Comparison of ENCODE assay signal across 27 cellular contexts in the genomic region with DNA sequence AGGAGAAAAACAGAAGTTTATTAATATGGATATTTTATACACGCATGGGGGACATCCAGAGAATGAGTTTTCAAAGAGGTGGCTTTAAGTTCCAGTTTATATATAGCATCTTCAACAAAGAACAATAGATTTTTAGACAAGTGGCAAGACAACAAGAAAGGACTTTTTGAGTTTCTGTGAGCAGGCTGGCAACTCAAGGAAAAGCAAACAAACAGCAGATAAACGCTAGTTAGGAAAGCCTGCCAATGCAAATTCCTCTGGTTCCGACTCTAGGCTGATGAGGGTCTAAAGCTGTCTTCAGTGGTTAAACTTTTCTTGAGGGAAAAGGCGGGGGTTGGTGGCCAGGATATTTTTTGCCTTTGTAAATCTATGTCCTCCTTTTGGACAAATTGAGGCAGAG.
"Had no signal": no experiment of that assay in that cellular context is flagged by ENCODE, and none has a peak within 500 bp of the region (broad histone marks: within the 10 kb centered on the region; RNA-seq: fewer than 3 reads in every experiment).

No MANE protein-coding gene starts in this region.

- H3K4me1 ChIP-seq: prostate gland, spleen had no signal

- H3K9me3 Mint-ChIP-seq: activated CD4-positive, alpha-beta T cell treated with anti-CD3 and anti-CD28 coated beads, Interleukin-2, amount 10 ng/mL, durations not matched to agents 7 days and 5 days; activated T-cell treated with anti-CD3 and anti-CD28 coated beads, Interleukin-2, amount 50 U/mL, for 24 hours; activated T-helper 17 cell treated with anti-CD3 and anti-CD28 coated beads, Interleukin-2, amount 50 U/mL, for 72 hours; mesothelial cell of epicardium; natural killer cell; T-helper 2 cell treated with Interferon-gamma antibody and Interleukin-4, amounts not matched to agents 5 μg/mL and 100 μg/mL, for 36 hours had no signal

- H3K4me1 Mint-ChIP-seq: activated T-helper 17 cell treated with anti-CD3 and anti-CD28 coated beads, Interleukin-2, amount 50 U/mL, for 72 hours; natural killer cell had no signal

- H3K9me3 ChIP-seq: body of pancreas, left ventricle myocardium inferior, prostate gland, spleen, thoracic aorta, upper lobe of left lung had no signal

- FAIRE-seq: endometrium, frontal cortex, TTC549 had no signal

- H3K27me3 Mint-ChIP-seq: activated CD4-positive, alpha-beta T cell treated with anti-CD3 and anti-CD28 coated beads, Interleukin-2, amount 10 ng/mL, durations not matched to agents 7 days and 5 days; activated naive CD8-positive, alpha-beta T cell; activated T-cell treated with anti-CD3 and anti-CD28 coated beads, Interleukin-2, amount 50 U/mL, for 24 hours; activated T-helper 17 cell treated with anti-CD3 and anti-CD28 coated beads, Interleukin-2, amount 50 U/mL, for 72 hours had no signal

- H3K27ac ChIP-seq: cardiac muscle cell, left ventricle myocardium inferior, spleen, thoracic aorta, upper lobe of left lung, WERI-Rb-1 had no signal

- H3K27me3 ChIP-seq: body of pancreas, cardiac muscle cell, spleen, upper lobe of left lung had no signal

- H3K27ac Mint-ChIP-seq: activated CD4-positive, alpha-beta T cell treated with anti-CD3 and anti-CD28 coated beads, Interleukin-2, amount 10 ng/mL, durations not matched to agents 7 days and 5 days; activated CD8-positive, alpha-beta T cell treated with anti-CD3 and anti-CD28 coated beads, Interleukin-2, amount 10 ng/mL, durations not matched to agents 7 days and 5 days; activated naive CD8-positive, alpha-beta T cell; activated T-cell treated with anti-CD3 and anti-CD28 coated beads, Interleukin-2, amount 50 U/mL, for 24 hours; activated T-helper 17 cell treated with anti-CD3 and anti-CD28 coated beads, Interleukin-2, amount 50 U/mL, for 72 hours; mesothelial cell of epicardium; natural killer cell; T-helper 2 cell treated with Interferon-gamma antibody and Interleukin-4, amounts not matched to agents 5 μg/mL and 100 μg/mL, for 36 hours had no signal

- H3K36me3 ChIP-seq: cardiac muscle cell, left ventricle myocardium inferior, prostate gland, spleen, thoracic aorta, upper lobe of left lung, WERI-Rb-1 had no signal

- ATAC-seq: activated CD8-positive, alpha-beta T cell treated with anti-CD3 and anti-CD28 coated beads, Interleukin-2, amount 10 ng/mL, durations not matched to agents 7 days and 5 days; body of pancreas; natural killer cell had no signal

- DNase-seq: activated CD4-positive, alpha-beta T cell treated with anti-CD3 and anti-CD28 coated beads, Interleukin-2, amount 10 ng/mL, durations not matched to agents 7 days and 5 days; activated CD4-positive, CD25-positive, alpha-beta regulatory T cell treated with anti-CD3 and anti-CD28 coated beads, Interleukin-2, amount 50 U/mL, for 72 hours; activated CD8-positive, alpha-beta T cell treated with anti-CD3 and anti-CD28 coated beads, Interleukin-2, amount 10 ng/mL, durations not matched to agents 7 days and 5 days; activated T-cell treated with anti-CD3 and anti-CD28 coated beads, Interleukin-2, amount 50 U/mL, for 24 hours; amniotic stem cell; body of pancreas; cortex of kidney; glutamatergic neuron; hippocampal formation; kidney glomerular epithelial cell; left ventricle myocardium inferior; natural killer cell; spleen; stimulated activated CD4-positive, alpha-beta T cell treated with anti-CD3 and anti-CD28 coated beads, Interleukin-4, amount 100 ng/mL, for 1 hour; stimulated activated naive CD4-positive, alpha-beta T cell treated with Interleukin-2 at 50 U/mL for 16 hours; upper lobe of left lung; WERI-Rb-1 had no signal

- H3K36me3 Mint-ChIP-seq: activated naive CD8-positive, alpha-beta T cell; mesothelial cell of epicardium; natural killer cell had no signal

- H3K4me3 ChIP-seq: body of pancreas, cardiac muscle cell, left ventricle myocardium inferior, prostate gland, spleen, thoracic aorta, upper lobe of left lung had no signal

- H3K4me3 Mint-ChIP-seq: activated CD4-positive, alpha-beta T cell treated with anti-CD3 and anti-CD28 coated beads, Interleukin-2, amount 10 ng/mL, durations not matched to agents 7 days and 5 days; activated CD8-positive, alpha-beta T cell treated with anti-CD3 and anti-CD28 coated beads, Interleukin-2, amount 10 ng/mL, durations not matched to agents 7 days and 5 days; activated naive CD8-positive, alpha-beta T cell; activated T-cell treated with anti-CD3 and anti-CD28 coated beads, Interleukin-2, amount 50 U/mL, for 24 hours; activated T-helper 17 cell treated with anti-CD3 and anti-CD28 coated beads, Interleukin-2, amount 50 U/mL, for 72 hours; mesothelial cell of epicardium; natural killer cell; T-helper 2 cell treated with Interferon-gamma antibody and Interleukin-4, amounts not matched to agents 5 μg/mL and 100 μg/mL, for 36 hours had no signal
